In genomic region chr1:238063454-238063853, GRCh38 we compare ENCODE assay signal across 12 cellular contexts.
DNase-seq lines count a peak whose midpoint lies in the region; ATAC-seq and TF ChIP-seq lines count a peak whose summit lies in the region.
"Had no signal": no experiment of that assay in that cellular context is flagged by ENCODE, and none has a peak within 500 bp of the region (broad histone marks: within the 10 kb centered on the region; RNA-seq: fewer than 3 reads in every experiment).

No MANE protein-coding gene starts in this region.

- H3K4me3 ChIP-seq in OCI-LY3 (ENCODE audit: low read length) (peak overlapping the region; percentile 3; the same call in 1 of the 2 replicates), MM.1S (ENCODE audit: low read length) (no peak overlapping the region)

- ATAC-seq in HG02981 (IDR thresholded peaks at IDR 0.05; ENCODE audit: unreplicated experiment): peak; percentile 53
- no peak for ATAC-seq in stimulated activated naive CD8-positive, alpha-beta T cell treated with anti-CD3 and anti-CD28 coated beads, Interleukin-15, amount 100 ng/mL, for 72 hours

- H3K4me3 Mint-ChIP-seq in stimulated activated naive CD8-positive, alpha-beta T cell treated with anti-CD3 and anti-CD28 coated beads, Interleukin-15, amount 100 ng/mL, for 72 hours: no peak overlapping the region
- H3K4me3 Mint-ChIP-seq: activated CD4-positive, alpha-beta T cell treated with anti-CD3 and anti-CD28 coated beads, Interleukin-2, amount 10 ng/mL, durations not matched to agents 7 days and 5 days; brain; neural crest cell had no signal

- H3K79me2 ChIP-seq in OCI-LY3 (ENCODE audit: low read length) (no peaks in the 10 kb centered on the region), MM.1S (ENCODE audit: low read length) (no peaks in the 10 kb centered on the region)

- H3K9ac ChIP-seq in OCI-LY3 (ENCODE audit: low read length) (no peak overlapping the region), MM.1S (ENCODE audit: low read length) (no peak overlapping the region)

- TF ChIP-seq CTCF in OCI-LY3 (IDR thresholded peaks at IDR 0.05; ENCODE audit: low read depth, low read length) (no peak), MM.1S (IDR thresholded peaks at IDR 0.05; ENCODE audit: low read length) (no peak)

- peak; percentile 79 for DNase-seq in EL
- DNase-seq in iris pigment epithelial cell (ENCODE audit: low read depth): peak; percentile 65
- no peak for DNase-seq in NCI-H128 (lab: John Stamatoyannopoulos, UW; ENCODE audit: unreplicated experiment)
- DNase-seq in SKM-1 (lab: John Stamatoyannopoulos, UW; ENCODE audit: unreplicated experiment): no peak
- no peak for DNase-seq in stimulated activated naive CD8-positive, alpha-beta T cell treated with anti-CD3 and anti-CD28 coated beads, Interleukin-15, amount 100 ng/mL, for 72 hours
- DNase-seq in MM.1S: no peak
- DNase-seq: activated CD4-positive, alpha-beta T cell treated with anti-CD3 and anti-CD28 coated beads, Interleukin-2, amount 10 ng/mL, durations not matched to agents 7 days and 5 days; COR-L47 had no signal

- no peaks in the 10 kb centered on the region for H3K27me3 Mint-ChIP-seq in stimulated activated naive CD8-positive, alpha-beta T cell treated with anti-CD3 and anti-CD28 coated beads, Interleukin-15, amount 100 ng/mL, for 72 hours
- H3K27me3 Mint-ChIP-seq: activated CD4-positive, alpha-beta T cell treated with anti-CD3 and anti-CD28 coated beads, Interleukin-2, amount 10 ng/mL, durations not matched to agents 7 days and 5 days had no signal

- H3K27me3 ChIP-seq in OCI-LY3 (ENCODE audit: low read depth, low read length) (no peaks in the 10 kb centered on the region), MM.1S (replicated peaks; ENCODE audit: insufficient read depth, low read length) (no peaks in the 10 kb centered on the region)

- H3K9me3 ChIP-seq in OCI-LY3 (ENCODE audit: insufficient read depth, low read length) (peaks cover 10% of the 10 kb centered on the region), MM.1S (replicated peaks; ENCODE audit: insufficient read depth, low read length) (no peaks in the 10 kb centered on the region)

- H3K9me3 Mint-ChIP-seq in stimulated activated naive CD8-positive, alpha-beta T cell treated with anti-CD3 and anti-CD28 coated beads, Interleukin-15, amount 100 ng/mL, for 72 hours: peaks cover 0 to 7% of the 10 kb centered on the region in 2 donors

- H3K4me2 ChIP-seq in OCI-LY3 (ENCODE audit: low read length) (peak overlapping the region; percentile 53), MM.1S (ENCODE audit: low read depth, low read length) (no peak overlapping the region)

- no peaks in the 10 kb centered on the region for H3F3A ChIP-seq in MM.1S (ENCODE audit: insufficient read depth, low read length)

- no peak overlapping the region for H3K27ac ChIP-seq in OCI-LY3 (ENCODE audit: low read length)
- no peak overlapping the region for H3K27ac ChIP-seq in MM.1S (ENCODE audit: low read length)

- no peak overlapping the region for H3K27ac Mint-ChIP-seq in stimulated activated naive CD8-positive, alpha-beta T cell treated with anti-CD3 and anti-CD28 coated beads, Interleukin-15, amount 100 ng/mL, for 72 hours
- H3K27ac Mint-ChIP-seq: activated CD4-positive, alpha-beta T cell treated with anti-CD3 and anti-CD28 coated beads, Interleukin-2, amount 10 ng/mL, durations not matched to agents 7 days and 5 days had no signal

- H3K4me1 Mint-ChIP-seq in stimulated activated naive CD8-positive, alpha-beta T cell treated with anti-CD3 and anti-CD28 coated beads, Interleukin-15, amount 100 ng/mL, for 72 hours: no peaks in the 10 kb centered on the region
- H3K4me1 Mint-ChIP-seq: activated CD4-positive, alpha-beta T cell treated with anti-CD3 and anti-CD28 coated beads, Interleukin-2, amount 10 ng/mL, durations not matched to agents 7 days and 5 days had no signal

- H3K9me2 ChIP-seq in MM.1S (replicated peaks; ENCODE audit: insufficient read depth, low read length): no peaks in the 10 kb centered on the region

- peaks cover 30% of the 10 kb centered on the region for H3K4me1 ChIP-seq in OCI-LY3 (ENCODE audit: low read length)
- no peaks in the 10 kb centered on the region; the same call in 1 of the 2 replicates for H3K4me1 ChIP-seq in MM.1S (ENCODE audit: low read length)

- H4K20me1 ChIP-seq in OCI-LY3 (ENCODE audit: insufficient read depth, low read length) (no peaks in the 10 kb centered on the region), MM.1S (ENCODE audit: insufficient read depth, low read length) (no peaks in the 10 kb centered on the region)

- H3K36me3 ChIP-seq in OCI-LY3 (replicated peaks; ENCODE audit: low read depth, low read length): peaks cover 7% of the 10 kb centered on the region
- H3K36me3 ChIP-seq in MM.1S (replicated peaks; ENCODE audit: insufficient read depth, low read length): no peaks in the 10 kb centered on the region

- H2AFZ ChIP-seq in OCI-LY3 (ENCODE audit: low read depth, low read length) (no peak overlapping the region), MM.1S (ENCODE audit: low read length) (no peak overlapping the region)

Comparison
In these comparisons a context has a peak if more than half of its experiments do, and no peak if none do; other contexts are left out.
1. DNase-seq: peak in EL (single experiment) and iris pigment epithelial cell (single experiment); none in NCI-H128 (single experiment), SKM-1 (single experiment), stimulated activated naive CD8-positive, alpha-beta T cell treated with anti-CD3 and anti-CD28 coated beads, Interleukin-15, amount 100 ng/mL, for 72 hours (0 of 2) and MM.1S (single experiment).